Comparison of ENCODE assay signal across 8 cellular contexts in genomic region chr1:235074335-235075120, GRCh38. TPM values are rescaled to one million over a fixed set of nuclear protein-coding genes. Genes with fewer than 3 reads are reported as not detected.
A peak's percentile ranks its signal among the peaks of the same experiment; 100 is the strongest.
DNase-seq lines count a peak whose midpoint lies in the region; ATAC-seq and TF ChIP-seq lines count a peak whose summit lies in the region.

No MANE protein-coding gene starts in this region.

- peak; percentile 87 for DNase-seq in GM12865 (ENCODE audit: low read depth)
- DNase-seq in NCI-H1105 treated with DMSO at 0.1 percent for 48 hours (lab: John Stamatoyannopoulos, UW), result peak; percentile 51
- DNase-seq in activated CD4-positive, alpha-beta T cell treated with anti-CD3 and anti-CD28 coated beads for 36 hours, result peak; percentile 82
- peak; percentile 49 for DNase-seq in dedifferentiated amniotic fluid mesenchymal stem cell (ENCODE audit: extremely low spot score)
- DNase-seq in mucosa of gallbladder (ENCODE audit: low spot score), result peak; percentile 79
- DNase-seq in stomach, result peak; percentile 68
- no peak for DNase-seq in NCI-H128 (lab: John Stamatoyannopoulos, UW; ENCODE audit: unreplicated experiment)

- ATAC-seq in activated CD4-positive, alpha-beta T cell treated with anti-CD3 and anti-CD28 coated beads for 36 hours, result peak; percentile 64

- intact Hi-C loops in activated CD4-positive, alpha-beta T cell treated with anti-CD3 and anti-CD28 coated beads for 36 hours (cut with DNase I, micrococcal nuclease), result loop anchor here (1.0 to 2.0 kb wide), 13 partner anchors 26 to 573 kb away; partner anchors contain the start of gene IRF2BP2 (in 1 of the 2)
- intact Hi-C loops in stomach (cut with DNase I; ENCODE audit: low total_unique reads), result no loop called here

- no peaks in the 10 kb centered on the region for H3K27me3 ChIP-seq in stomach

- TF ChIP-seq POLR2A in stomach (IDR thresholded peaks at IDR 0.05), result peak in 1 of 4 donors; percentile 8

- H3K9me3 ChIP-seq in HEK293 (ENCODE audit: control insufficient read depth, insufficient read depth, low read depth, low read length) (no peaks in the 10 kb centered on the region), stomach (no peaks in the 10 kb centered on the region)

- peak overlapping the region; percentile 98 for H3K27ac Mint-ChIP-seq in activated CD4-positive, alpha-beta T cell treated with anti-CD3 and anti-CD28 coated beads for 36 hours

- no peaks in the 10 kb centered on the region for H3K36me3 Mint-ChIP-seq in activated CD4-positive, alpha-beta T cell treated with anti-CD3 and anti-CD28 coated beads for 36 hours (ENCODE audit: low read depth)

- 10 to 19% (median 15%) methylated on average over 16 to 17 of the region's 17 CpGs for WGBS in stomach, 5 donors

- H3K36me3 ChIP-seq in HEK293 (ENCODE audit: control insufficient read depth in 2 of 2, insufficient read depth in 1 of 2, low read length in 2 of 2) (no peaks in the 10 kb centered on the region), stomach (no peaks in the 10 kb centered on the region)

- peak overlapping the region; percentile 58 for H3K4me3 ChIP-seq in GM12865 (ENCODE audit: low read depth, low read length)
- H3K4me3 ChIP-seq in HEK293 (ENCODE audit: low read depth, low read length), result no peak overlapping the region
- peak overlapping the region in 1 of 4 donors; percentile 1 for H3K4me3 ChIP-seq in stomach

- POLR2A ChIA-PET in HEK293 (lab: Yijun Ruan, JAX), result interaction anchor here (1.3 kb wide), 1 partner anchor 8 kb away, joined by 3 read pairs; no protein-coding TSS in a partner anchor
- POLR2A ChIA-PET in activated CD4-positive, alpha-beta T cell treated with anti-CD3 and anti-CD28 coated beads for 36 hours (lab: Charles Lee), result interaction anchor here (0.6 to 1.2 kb wide), 7 partner anchors 20 to 331 kb away, joined by 3 to 9 read pairs (median 4); no protein-coding TSS in a partner anchor

- H3K27me3 Mint-ChIP-seq in activated CD4-positive, alpha-beta T cell treated with anti-CD3 and anti-CD28 coated beads for 36 hours, result no peaks in the 10 kb centered on the region

- CTCF ChIA-PET in HEK293 (lab: Yijun Ruan, JAX), result interaction anchor here (1.1 to 3.0 kb wide), 2 partner anchors 10 to 115 kb away, joined by 3 to 10 read pairs; no protein-coding TSS in a partner anchor
- CTCF ChIA-PET in activated CD4-positive, alpha-beta T cell treated with anti-CD3 and anti-CD28 coated beads for 36 hours (lab: Charles Lee), result interaction anchor here (0.5 to 1.4 kb wide), 3 partner anchors 9 to 148 kb away, joined by 3 to 6 read pairs (median 3); no protein-coding TSS in a partner anchor

- no peak for TF ChIP-seq CTCF in GM12865 (IDR thresholded peaks at IDR 0.05; ENCODE audit: insufficient read depth, low read depth, low read length, missing control alignments)
- no peak for TF ChIP-seq CTCF in HEK293 (tag by site-specific recombination; IDR thresholded peaks at IDR 0.05)
- TF ChIP-seq CTCF in stomach (IDR thresholded peaks at IDR 0.05), result no peak

- H3K9me3 Mint-ChIP-seq in activated CD4-positive, alpha-beta T cell treated with anti-CD3 and anti-CD28 coated beads for 36 hours (ENCODE audit: low read depth), result no peaks in the 10 kb centered on the region

- H3K4me3 Mint-ChIP-seq in activated CD4-positive, alpha-beta T cell treated with anti-CD3 and anti-CD28 coated beads for 36 hours, result peak overlapping the region; percentile 41

- H3K27ac ChIP-seq in HEK293 (ENCODE audit: extremely low read depth, low read depth, low read length), result peak overlapping the region; percentile 40; the same call in 1 of the 2 replicates
- H3K27ac ChIP-seq in stomach, result peak overlapping the region; percentile 90 to 97 (median 92)

- TF ChIP-seq EP300 in stomach (IDR thresholded peaks at IDR 0.05), result no peak

- peaks cover 12% of the 10 kb centered on the region for H3K4me1 ChIP-seq in HEK293 (ENCODE audit: control insufficient read depth, insufficient read depth, low read length)
- peaks cover 51 to 93% (median 70%) of the 10 kb centered on the region in 4 donors for H3K4me1 ChIP-seq in stomach

- peaks cover 28% of the 10 kb centered on the region for H3K4me1 Mint-ChIP-seq in activated CD4-positive, alpha-beta T cell treated with anti-CD3 and anti-CD28 coated beads for 36 hours

TF ChIP-seq in HEK293, 187 proteins besides CTCF, POLR2A, EP300 and RAD21:
- no peak for TF ChIP-seq ZBTB10 (tag by site-specific recombination; IDR thresholded peaks at IDR 0.05)
- 0 out of 2 replicates have a peak, but pooled peaks have one; percentile 20 for TF ChIP-seq GLIS1 (tag by site-specific recombination; IDR thresholded peaks at IDR 0.05)
- peak; percentile 43; the same call in 1 of the 2 replicates for TF ChIP-seq PRDM1 (tag by site-specific recombination; IDR thresholded peaks at IDR 0.05)
- no peak for TF ChIP-seq ZNF544 (tag by site-specific recombination; IDR thresholded peaks at IDR 0.05)
- no peak for TF ChIP-seq ZNF37A (tag by site-specific recombination; IDR thresholded peaks at IDR 0.05)
- TF ChIP-seq ZNF416 (tag by site-specific recombination; IDR thresholded peaks at IDR 0.05), result no peak
- no peak for TF ChIP-seq ZNF324 (tag by site-specific recombination; IDR thresholded peaks at IDR 0.05)
- TF ChIP-seq ZNF354C (tag by site-specific recombination; IDR thresholded peaks at IDR 0.05; ENCODE audit: borderline replicate concordance, low read depth), result no peak
- peak; percentile 72 for TF ChIP-seq SP7 (tag by site-specific recombination; IDR thresholded peaks at IDR 0.05)
- no peak for TF ChIP-seq ZNF626 (tag by site-specific recombination; IDR thresholded peaks at IDR 0.05)
- no peak for TF ChIP-seq MEIS1 (CRISPR knock-in tag; IDR thresholded peaks at IDR 0.05; ENCODE audit: borderline replicate concordance)
- no peak for TF ChIP-seq INSM2 (tag by site-specific recombination; IDR thresholded peaks at IDR 0.05)
- TF ChIP-seq ZNF501 (tag by site-specific recombination; IDR thresholded peaks at IDR 0.05), result no peak
- no peak for TF ChIP-seq ZNF366 (tag by site-specific recombination; conservative IDR thresholded peaks at IDR 0.05)
- peak; percentile 24; the same call in 1 of the 2 replicates for TF ChIP-seq ZNF600 (tag by site-specific recombination; IDR thresholded peaks at IDR 0.05)

RNA-seq across cellular contexts. Expression of gene TOMM20, which starts 54.1 kb away (rescaled TPM):
- 100 to 1,000 TPM in 1 of 2 experiments, 10 to 100 TPM in 1; 62.1 to 148 TPM for total RNA-seq in activated CD4-positive, alpha-beta T cell treated with anti-CD3 and anti-CD28 coated beads for 36 hours
- total RNA-seq in mucosa of gallbladder (70.3 TPM), stomach (100 to 1,000 TPM in 1 of 5 donors, 10 to 100 TPM in 4; 21.4 to 145 (median 51.9) TPM)
- 100 to 1,000 TPM in 1 of 3 donors, 10 to 100 TPM in 2; 63.4 to 102 (median 72.9) TPM for polyA plus RNA-seq in stomach
